Comparison of ENCODE assay signal across 9 cellular contexts in the genomic region with DNA sequence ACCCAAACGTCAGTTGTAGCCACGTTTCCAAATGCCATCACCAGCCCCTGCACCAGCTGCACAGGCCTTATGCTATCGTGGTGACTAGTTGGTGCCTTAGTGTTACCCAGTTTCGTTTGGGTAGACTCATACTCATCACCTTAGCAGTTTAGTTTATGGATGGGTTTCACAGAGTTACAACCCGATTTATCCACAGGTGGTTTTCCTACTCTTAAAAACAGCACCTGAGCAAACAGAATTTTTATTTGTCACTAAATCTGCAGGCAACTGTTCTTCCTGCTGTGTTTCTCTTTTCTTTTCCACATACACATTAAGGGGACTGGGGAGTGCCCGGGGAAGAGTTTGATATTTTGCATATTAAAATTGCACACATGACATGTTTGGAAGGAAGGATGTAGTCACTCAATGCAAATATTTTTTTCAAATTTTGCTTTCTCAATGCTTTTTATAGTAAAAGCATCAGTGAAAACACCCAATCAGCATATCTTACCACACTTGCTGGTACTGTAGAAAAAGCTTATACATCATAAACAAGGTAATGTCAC. TPM values are rescaled to one million over a fixed set of nuclear protein-coding genes. Genes with fewer than 3 reads are reported as not detected.
DNase-seq lines count a peak whose midpoint lies in the region; ATAC-seq, FAIRE-seq and TF ChIP-seq lines count a peak whose summit lies in the region.
"Had no signal": no experiment of that assay in that cellular context is flagged by ENCODE, and none has a peak within 500 bp of the region (broad histone marks: within the 10 kb centered on the region; RNA-seq: fewer than 3 reads in every experiment).

No MANE protein-coding gene starts in this region.

- no peak for FAIRE-seq in kidney (lab: Jason Lieb, UNC)

- peak overlapping the region; percentile 73 for H3K4me3 Mint-ChIP-seq in activated CD4-positive, alpha-beta T cell treated with anti-CD3 and anti-CD28 coated beads, Interleukin-2, amount 10 ng/mL, durations not matched to agents 24 days and 14 days
- H3K4me3 Mint-ChIP-seq in naive thymus-derived CD8-positive, alpha-beta T cell, result no peak overlapping the region

- H3K27me3 Mint-ChIP-seq in activated CD4-positive, alpha-beta T cell treated with anti-CD3 and anti-CD28 coated beads, Interleukin-2, amount 10 ng/mL, durations not matched to agents 24 days and 14 days, result no peaks in the 10 kb centered on the region
- H3K27me3 Mint-ChIP-seq in naive thymus-derived CD8-positive, alpha-beta T cell, result no peaks in the 10 kb centered on the region

- no peak overlapping the region for H3K4me3 ChIP-seq in kidney (ENCODE audit: low read length in 2 of 2)
- H3K4me3 ChIP-seq: lung had no signal

- H3K4me1 ChIP-seq in kidney (ENCODE audit: control insufficient read depth in 1 of 2, insufficient read depth in 1 of 2, low read depth in 1 of 2, low read length in 2 of 2), result peaks cover 0 to 11% of the 10 kb centered on the region in 2 donors

- H3K27ac Mint-ChIP-seq in activated CD4-positive, alpha-beta T cell treated with anti-CD3 and anti-CD28 coated beads, Interleukin-2, amount 10 ng/mL, durations not matched to agents 24 days and 14 days, result peak overlapping the region; percentile 98
- H3K27ac Mint-ChIP-seq in naive thymus-derived CD8-positive, alpha-beta T cell, result peak overlapping the region in 7 of 10 donors; percentile 31 to 80 (median 67)

- peaks cover 4% of the 10 kb centered on the region for H3K9me3 Mint-ChIP-seq in activated CD4-positive, alpha-beta T cell treated with anti-CD3 and anti-CD28 coated beads, Interleukin-2, amount 10 ng/mL, durations not matched to agents 24 days and 14 days
- no peaks in the 10 kb centered on the region for H3K9me3 Mint-ChIP-seq in naive thymus-derived CD8-positive, alpha-beta T cell

- DNase-seq in activated CD4-positive, alpha-beta T cell treated with anti-CD3 and anti-CD28 coated beads, Interleukin-2, amount 10 ng/mL, durations not matched to agents 24 days and 14 days, result no peak
- DNase-seq in activated CD4-positive, alpha-beta T cell treated with anti-CD3 and anti-CD28 coated beads for 4 hours, result no peak
- DNase-seq in NCI-H774 (lab: John Stamatoyannopoulos, UW), result peak; percentile 3
- DNase-seq in naive thymus-derived CD8-positive, alpha-beta T cell, result no peak
- no peak for DNase-seq in kidney
- DNase-seq in NCI-H446 (lab: John Stamatoyannopoulos, UW), result no peak
- DNase-seq in RWPE1 (ENCODE audit: low spot score), result no peak

- CTCF ChIA-PET in RWPE1 (lab: Yijun Ruan, JAX), result interaction anchor here (0.6 kb wide), 1 partner anchor 37 kb away, joined by 3 read pairs; no protein-coding TSS in a partner anchor

- H3K36me3 ChIP-seq in kidney (ENCODE audit: control insufficient read depth in 1 of 2, insufficient read depth in 2 of 2, low read length in 2 of 2), result peaks cover 11 to 20% of the 10 kb centered on the region in 2 donors

- H3K27ac ChIP-seq in kidney (ENCODE audit: low read depth in 2 of 2, low read length in 2 of 2) (no peak overlapping the region), RWPE1 (no peak overlapping the region)

- TF ChIP-seq CTCF in kidney (IDR thresholded peaks at IDR 0.05; ENCODE audit: borderline replicate concordance, extremely low read depth, insufficient read depth) (no peak), RWPE1 (conservative IDR thresholded peaks at IDR 0.05; ENCODE audit: low read depth) (no peak)

- POLR2A ChIA-PET in naive thymus-derived CD8-positive, alpha-beta T cell (lab: Charles Lee), result no interaction called here
- POLR2A ChIA-PET in RWPE1 (lab: Yijun Ruan, JAX; ENCODE audit: low non-redundant PET), result no interaction called here

- no peak overlapping the region for H3K9ac ChIP-seq in kidney (ENCODE audit: low read length in 2 of 2)

- peak; percentile 45 for ATAC-seq in HG02571 (IDR thresholded peaks at IDR 0.05; ENCODE audit: unreplicated experiment)
- no peak for ATAC-seq in naive thymus-derived CD8-positive, alpha-beta T cell

- H3K36me3 Mint-ChIP-seq in activated CD4-positive, alpha-beta T cell treated with anti-CD3 and anti-CD28 coated beads, Interleukin-2, amount 10 ng/mL, durations not matched to agents 24 days and 14 days (ENCODE audit: low read depth), result peaks cover 88% of the 10 kb centered on the region
- H3K36me3 Mint-ChIP-seq in naive thymus-derived CD8-positive, alpha-beta T cell, result peaks cover 5 to 53% (median 17%) of the 10 kb centered on the region in 3 donors

- H3K9me3 ChIP-seq in kidney (ENCODE audit: control insufficient read depth in 1 of 2, low read length in 2 of 2), result no peaks in the 10 kb centered on the region

- intact Hi-C loops in activated CD4-positive, alpha-beta T cell treated with anti-CD3 and anti-CD28 coated beads, Interleukin-2, amount 10 ng/mL, durations not matched to agents 24 days and 14 days (cut with micrococcal nuclease), result loop anchor here (5.0 kb wide), 3 partner anchors 43 to 363 kb away; a partner anchor contains a TSS
- intact Hi-C loops in kidney (cut with DNase I), result no loop called here

- peaks cover 48% of the 10 kb centered on the region for H3K4me1 Mint-ChIP-seq in activated CD4-positive, alpha-beta T cell treated with anti-CD3 and anti-CD28 coated beads, Interleukin-2, amount 10 ng/mL, durations not matched to agents 24 days and 14 days
- peaks cover 0 to 21% (median 4%) of the 10 kb centered on the region in 4 donors for H3K4me1 Mint-ChIP-seq in naive thymus-derived CD8-positive, alpha-beta T cell

RNA-seq across cellular contexts. Expression of a gene that starts 41.7 kb away (rescaled TPM):
- total RNA-seq in activated CD4-positive, alpha-beta T cell treated with anti-CD3 and anti-CD28 coated beads, Interleukin-2, amount 10 ng/mL, durations not matched to agents 24 days and 14 days, result 39.0 and 39.8 TPM in 2 replicates
- 1 to 10 TPM; 5.4 to 6.0 TPM for total RNA-seq in naive thymus-derived CD8-positive, alpha-beta T cell
- 1 to 10 TPM; 2.9 to 3.9 (median 3.8) TPM for polyA plus RNA-seq in naive thymus-derived CD8-positive, alpha-beta T cell
- total RNA-seq in kidney, result 5.2 TPM
- polyA plus RNA-seq in kidney (ENCODE audit: insufficient read depth, low read depth, low replicate concordance), result 11.8 TPM
